In the genomic region with DNA sequence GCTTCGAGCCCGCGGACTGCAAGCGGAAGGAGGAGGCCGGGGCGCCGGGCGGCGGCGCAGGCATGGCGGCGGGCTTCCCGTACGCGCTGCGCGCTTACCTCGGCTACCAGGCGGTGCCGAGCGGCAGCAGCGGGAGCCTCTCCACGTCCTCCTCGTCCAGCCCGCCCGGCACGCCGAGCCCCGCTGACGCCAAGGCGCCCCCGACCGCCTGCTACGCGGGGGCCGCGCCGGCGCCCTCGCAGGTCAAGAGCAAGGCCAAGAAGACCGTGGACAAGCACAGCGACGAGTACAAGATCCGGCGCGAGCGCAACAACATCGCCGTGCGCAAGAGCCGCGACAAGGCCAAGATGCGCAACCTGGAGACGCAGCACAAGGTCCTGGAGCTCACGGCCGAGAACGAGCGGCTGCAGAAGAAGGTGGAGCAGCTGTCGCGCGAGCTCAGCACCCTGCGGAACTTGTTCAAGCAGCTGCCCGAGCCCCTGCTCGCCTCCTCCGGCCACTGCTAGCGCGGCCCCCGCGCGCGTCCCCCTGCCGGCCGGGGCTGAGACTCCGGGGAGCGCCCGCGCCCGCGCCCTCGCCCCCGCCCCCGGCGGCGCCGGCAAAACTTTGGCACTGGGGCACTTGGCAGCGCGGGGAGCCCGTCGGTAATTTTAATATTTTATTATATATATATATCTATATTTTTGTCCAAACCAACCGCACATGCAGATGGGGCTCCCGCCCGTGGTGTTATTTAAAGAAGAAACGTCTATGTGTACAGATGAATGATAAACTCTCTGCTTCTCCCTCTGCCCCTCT, we compare ENCODE assay signal across 8 cellular contexts. TPM values are rescaled to one million over a fixed set of nuclear protein-coding genes. Genes with fewer than 3 reads are reported as not detected.
DNase-seq lines count a peak whose midpoint lies in the region; ATAC-seq, FAIRE-seq and TF ChIP-seq lines count a peak whose summit lies in the region.

No MANE protein-coding gene starts in this region.

- peaks cover 33% of the 10 kb centered on the region for H3K4me1 Mint-ChIP-seq in chondrocyte (ENCODE audit: low read depth)

- H2AFZ ChIP-seq in MM.1S (ENCODE audit: low read length) (peak overlapping the region; percentile 59), HepG2 (ENCODE audit: low read length) (no peak overlapping the region)

- CTCF ChIA-PET in HepG2 (lab: Yijun Ruan, JAX; ENCODE audit: low intra/inter-chr PET ratio, low total read pairs): no interaction called here

- TF ChIP-seq RAD21 in HepG2 (CRISPR knock-in tag; IDR thresholded peaks at IDR 0.05): peak; percentile 48

- H3K4me2 ChIP-seq in MM.1S (ENCODE audit: low read depth, low read length): peak overlapping the region; percentile 90; the same call in 1 of the 2 replicates
- peak overlapping the region; percentile 100 for H3K4me2 ChIP-seq in HepG2 (ENCODE audit: low read depth, low read length)

- peak overlapping the region; percentile 82 for H3K27ac ChIP-seq in MM.1S (ENCODE audit: low read length)
- H3K27ac ChIP-seq in VCaP: peak overlapping the region; percentile 95
- H3K27ac ChIP-seq in HepG2 (ENCODE audit: extremely low read length, insufficient read depth, low read length): peak overlapping the region; percentile 79

- TF ChIP-seq EP300 in HepG2 (IDR thresholded peaks at IDR 0.05; ENCODE audit: low read depth in 2 of 2, low read length in 2 of 2): no peak
- TF ChIP-seq EP300 in HepG2 (CRISPR knock-in tag; IDR thresholded peaks at IDR 0.05; ENCODE audit: borderline replicate concordance): no peak; the same call in 1 of the 2 replicates

- peaks cover 9% of the 10 kb centered on the region for H3K36me3 Mint-ChIP-seq in chondrocyte (ENCODE audit: low read depth)

- H3K9me2 ChIP-seq in MM.1S (replicated peaks; ENCODE audit: insufficient read depth, low read length): no peaks in the 10 kb centered on the region

- peak overlapping the region; percentile 100 for H3K4me3 Mint-ChIP-seq in chondrocyte (ENCODE audit: unreplicated experiment)

- H4K20me1 ChIP-seq in MM.1S (ENCODE audit: insufficient read depth, low read length): no peaks in the 10 kb centered on the region
- H4K20me1 ChIP-seq in HepG2 (ENCODE audit: insufficient read depth, low read length): peaks cover 35% of the 10 kb centered on the region

- H3K27me3 ChIP-seq in MM.1S (replicated peaks; ENCODE audit: insufficient read depth, low read length): no peaks in the 10 kb centered on the region
- H3K27me3 ChIP-seq in HepG2 (ENCODE audit: control insufficient read depth in 1 of 2, insufficient read depth in 2 of 2, low read length in 2 of 2): no peaks in the 10 kb centered on the region; a peak in 1 of 5 replicates

- H3K9me3 ChIP-seq in MM.1S (replicated peaks; ENCODE audit: insufficient read depth, low read length): no peaks in the 10 kb centered on the region
- H3K9me3 ChIP-seq in HepG2 (ENCODE audit: low read length): no peaks in the 10 kb centered on the region

- ATAC-seq in GM21447 (IDR thresholded peaks at IDR 0.05; ENCODE audit: unreplicated experiment): peak; percentile 26
- ATAC-seq in HepG2: no peak

- TF ChIP-seq CTCF in MM.1S (IDR thresholded peaks at IDR 0.05; ENCODE audit: low read length) (peak; percentile 22), VCaP (conservative IDR thresholded peaks at IDR 0.05) (peak; percentile 70), chondrocyte (IDR thresholded peaks at IDR 0.05) (peak; percentile 74), HepG2 (CRISPR knock-in tag; IDR thresholded peaks at IDR 0.05) (peak; percentile 29; the same call in 1 of the 2 replicates)

- POLR2A ChIA-PET in HepG2 (lab: Yijun Ruan, JAX): interaction anchor here (0.7 to 6.3 kb wide), 23 partner anchors 20 to 278 kb away, joined by 3 to 98 read pairs (median 12); no protein-coding TSS in a partner anchor

- WGBS in HepG2 (ENCODE audit: low lambda C conversion rate): 2% methylated on average over 54 of the region's 93 CpGs

- H3K9ac ChIP-seq in MM.1S (ENCODE audit: low read length) (peak overlapping the region; percentile 89), HepG2 (ENCODE audit: insufficient read depth, low read depth, low read length) (peak overlapping the region; percentile 97)

- H3K79me2 ChIP-seq in MM.1S (ENCODE audit: low read length) (peaks cover 23% of the 10 kb centered on the region), HepG2 (ENCODE audit: insufficient read depth, low read length) (peaks cover 25% of the 10 kb centered on the region)

- H3K4me3 ChIP-seq in MM.1S (ENCODE audit: low read length): peak overlapping the region; percentile 75
- peak overlapping the region; percentile 80 to 99 (median 95) for H3K4me3 ChIP-seq in HepG2 (replicated peaks in 1 of 3; ENCODE audit: insufficient read depth in 1 of 3, low read depth in 2 of 3, low read length in 3 of 3)

- H3K36me3 ChIP-seq in MM.1S (replicated peaks; ENCODE audit: insufficient read depth, low read length): 0 out of 2 replicates have a peak, but pooled peaks cover 3% of the 10 kb centered on the region
- peaks cover 1 to 14% of the 10 kb centered on the region in 2 experiments; a peak in 2 of 5 replicates for H3K36me3 ChIP-seq in HepG2 (replicated peaks in 1 of 2; ENCODE audit: control insufficient read depth in 1 of 2, insufficient read depth in 2 of 2, low read length in 2 of 2)

- in situ Hi-C loops in HepG2 (cut with HindIII; ENCODE audit: extremely low pct_ligation_motif_present, low pct_unique_long_range_greater_than_20kb): loop anchor here (5.0 kb wide), 1 partner anchor 81 kb away; no protein-coding TSS in a partner anchor

- H3F3A ChIP-seq in MM.1S (ENCODE audit: insufficient read depth, low read length): 0 out of 2 replicates have a peak, but pooled peaks cover 11% of the 10 kb centered on the region

- TF ChIP-seq POLR2A in HepG2 (IDR thresholded peaks at IDR 0.05; ENCODE audit: insufficient read depth in 1 of 2, low read depth in 2 of 2, low read length in 2 of 2): peak in 1 of 2 experiments; percentile 62; a peak in 1 of 4 replicates

- TSS peak; percentile 77 for BruUV-seq in HepG2 (replicated peaks; lab: Mats Ljungman, UMichigan)

- no peaks in the 10 kb centered on the region for H3K27me3 Mint-ChIP-seq in chondrocyte (ENCODE audit: low read depth)

- H3K4me1 ChIP-seq in MM.1S (ENCODE audit: low read length) (peaks cover 8% of the 10 kb centered on the region; the same call in 1 of the 2 replicates), HepG2 (ENCODE audit: insufficient read depth, low read length) (peaks cover 64% of the 10 kb centered on the region)

- peak overlapping the region; percentile 100 for H3K27ac Mint-ChIP-seq in chondrocyte (ENCODE audit: unreplicated experiment)

- no peak for FAIRE-seq in HepG2 (lab: Jason Lieb, UNC)

- H3K9me3 Mint-ChIP-seq in chondrocyte (ENCODE audit: low read depth): no peaks in the 10 kb centered on the region

- DNase-seq in DMS114 treated with DMSO at 0.1 percent for 48 hours (lab: John Stamatoyannopoulos, UW; ENCODE audit: unreplicated experiment) (peak; percentile 83), MM.1S (peak; percentile 67), chondrocyte (ENCODE audit: low spot score) (no peak), HepG2 (ENCODE audit: low spot score) (peak; percentile 42), cerebellum (ENCODE audit: low spot score) (no peak)
- peak; percentile 52 for DNase-seq in stimulated activated CD8-positive, alpha-beta memory T cell treated with anti-CD3 and anti-CD28 coated beads, Interleukin-12 subunit alpha, Interleukin-12 subunit beta, amount 100 ng/mL, for 4 hours (ENCODE audit: low read depth)

- intact Hi-C loops in HepG2 (cut with micrococcal nuclease; ENCODE audit: unreplicated experiment): loop anchor here (2.0 to 10.0 kb wide), 3 partner anchors 53 to 206 kb away; no protein-coding TSS in a partner anchor

RNA-seq across cellular contexts. Expression of a gene that starts 1.1 kb away (rescaled TPM):
- total RNA-seq in chondrocyte (20.4 to 81.4 TPM (median 78.7 TPM) in 3 replicates), HepG2 (2016; rRNA removed; fragmentation: Illumina TruSeq; extraction: Trizol) (12.1 and 18.5 TPM in 2 replicates), cerebellum (1.7 TPM)
- total RNA-seq in HepG2 (2016; cell fraction: cytosol; rRNA removed; fragmentation: Illumina TruSeq; extraction: Trizol; ENCODE audit: low read depth): 9.1 and 9.9 TPM in 2 replicates
- total RNA-seq in HepG2 (2016; cell fraction: insoluble cytoplasmic fraction; rRNA removed; fragmentation: Illumina TruSeq; extraction: Trizol): 11.0 and 17.4 TPM in 2 replicates
- 19.9 and 21.0 TPM in 2 replicates for total RNA-seq in HepG2 (2016; cell fraction: membrane; rRNA removed; fragmentation: Illumina TruSeq; extraction: Trizol)
- total RNA-seq in HepG2 (2016; cell fraction: nucleus; rRNA removed; fragmentation: Illumina TruSeq; extraction: Trizol): 8.1 and 9.8 TPM in 2 replicates
- 28.2 and 43.0 TPM in 2 replicates for polyA plus RNA-seq in HepG2 (2011; rRNA removed)
- 31.3 and 41.1 TPM in 2 replicates for polyA plus RNA-seq in HepG2 (2011; cell fraction: cytosol; rRNA removed)
- polyA plus RNA-seq in HepG2 (2011; cell fraction: nucleus; rRNA removed): 47.8 and 49.8 TPM in 2 replicates
- 33.9 and 49.4 TPM in 2 replicates for polyA plus RNA-seq in HepG2 (2012)
- 8.7 and 9.3 TPM in 2 replicates for polyA plus RNA-seq in HepG2 (2016; cell fraction: cytosol; fragmentation: Illumina TruSeq; extraction: Trizol; ENCODE audit: low read depth)
- 24.7 and 26.6 TPM in 2 replicates for polyA plus RNA-seq in HepG2 (2016; cell fraction: insoluble cytoplasmic fraction; fragmentation: Illumina TruSeq; extraction: Trizol; ENCODE audit: low read depth)
- polyA plus RNA-seq in HepG2 (2016; cell fraction: membrane; fragmentation: Illumina TruSeq; extraction: Trizol; ENCODE audit: low read depth): 16.8 and 19.0 TPM in 2 replicates
- polyA plus RNA-seq in HepG2 (2016; cell fraction: nucleus; fragmentation: Illumina TruSeq; extraction: Trizol; ENCODE audit: insufficient read depth, low read depth): 21.1 and 24.6 TPM in 2 replicates
- polyA minus RNA-seq in HepG2 (2011; rRNA and poly(A)+ RNA removed; ENCODE audit: low replicate concordance): 12.1 and 28.5 TPM in 2 replicates
- 56.9 and 63.6 TPM in 2 replicates for polyA minus RNA-seq in HepG2 (2011; cell fraction: cytosol; rRNA and poly(A)+ RNA removed)
- polyA minus RNA-seq in HepG2 (2011; cell fraction: nucleus; rRNA and poly(A)+ RNA removed): 21.4 and 26.7 TPM in 2 replicates

RNA-seq across cellular contexts. Expression of a gene that starts 38.2 kb away (rescaled TPM):
- total RNA-seq in chondrocyte (36.8 to 42.3 TPM (median 41.4 TPM) in 3 replicates), HepG2 (2016; rRNA removed; fragmentation: Illumina TruSeq; extraction: Trizol) (21.4 and 30.5 TPM in 2 replicates), cerebellum (8.6 TPM)
- 17.9 and 19.8 TPM in 2 replicates for total RNA-seq in HepG2 (2016; cell fraction: cytosol; rRNA removed; fragmentation: Illumina TruSeq; extraction: Trizol; ENCODE audit: low read depth)
- total RNA-seq in HepG2 (2016; cell fraction: insoluble cytoplasmic fraction; rRNA removed; fragmentation: Illumina TruSeq; extraction: Trizol): 16.4 and 29.4 TPM in 2 replicates
- 40.2 and 46.0 TPM in 2 replicates for total RNA-seq in HepG2 (2016; cell fraction: membrane; rRNA removed; fragmentation: Illumina TruSeq; extraction: Trizol)
- total RNA-seq in HepG2 (2016; cell fraction: nucleus; rRNA removed; fragmentation: Illumina TruSeq; extraction: Trizol): 19.8 and 24.1 TPM in 2 replicates
- 93.9 and 105 TPM in 2 replicates for polyA plus RNA-seq in HepG2 (2011; rRNA removed)
- 58.6 and 81.5 TPM in 2 replicates for polyA plus RNA-seq in HepG2 (2011; cell fraction: cytosol; rRNA removed)
- polyA plus RNA-seq in HepG2 (2011; cell fraction: nucleus; rRNA removed): 45.3 and 46.9 TPM in 2 replicates
- polyA plus RNA-seq in HepG2 (2012): 29.0 and 44.1 TPM in 2 replicates
- 31.6 and 35.7 TPM in 2 replicates for polyA plus RNA-seq in HepG2 (2016; cell fraction: cytosol; fragmentation: Illumina TruSeq; extraction: Trizol; ENCODE audit: low read depth)
- 33.1 and 37.1 TPM in 2 replicates for polyA plus RNA-seq in HepG2 (2016; cell fraction: insoluble cytoplasmic fraction; fragmentation: Illumina TruSeq; extraction: Trizol; ENCODE audit: low read depth)
- polyA plus RNA-seq in HepG2 (2016; cell fraction: membrane; fragmentation: Illumina TruSeq; extraction: Trizol; ENCODE audit: low read depth): 65.7 and 67.3 TPM in 2 replicates
- polyA plus RNA-seq in HepG2 (2016; cell fraction: nucleus; fragmentation: Illumina TruSeq; extraction: Trizol; ENCODE audit: insufficient read depth, low read depth): 60.4 and 64.9 TPM in 2 replicates
- 171 and 190 TPM in 2 replicates for polyA minus RNA-seq in HepG2 (2011; rRNA and poly(A)+ RNA removed; ENCODE audit: low replicate concordance)
- 44.9 and 49.0 TPM in 2 replicates for polyA minus RNA-seq in HepG2 (2011; cell fraction: cytosol; rRNA and poly(A)+ RNA removed)
- polyA minus RNA-seq in HepG2 (2011; cell fraction: nucleus; rRNA and poly(A)+ RNA removed): 12.5 and 14.5 TPM in 2 replicates

Comparison
In these comparisons a context has a peak if more than half of its experiments do, and no peak if none do; other contexts are left out.
1. DNase-seq: peak in DMS114 treated with DMSO at 0.1 percent for 48 hours (single experiment), MM.1S (single experiment), HepG2 (single experiment) and stimulated activated CD8-positive, alpha-beta memory T cell treated with anti-CD3 and anti-CD28 coated beads, Interleukin-12 subunit alpha, Interleukin-12 subunit beta, amount 100 ng/mL, for 4 hours (single experiment); none in chondrocyte (single experiment) and cerebellum (single experiment).
2. CTCF ChIP-seq: peak in every context shown above with its lines; median percentile 74 in chondrocyte; 70 in VCaP; 29 in HepG2; 22 in MM.1S.
3. Peak in every context shown above with its lines, with median percentiles within 50 percentile points of each other: H3K27ac ChIP-seq.